In the genomic region with DNA sequence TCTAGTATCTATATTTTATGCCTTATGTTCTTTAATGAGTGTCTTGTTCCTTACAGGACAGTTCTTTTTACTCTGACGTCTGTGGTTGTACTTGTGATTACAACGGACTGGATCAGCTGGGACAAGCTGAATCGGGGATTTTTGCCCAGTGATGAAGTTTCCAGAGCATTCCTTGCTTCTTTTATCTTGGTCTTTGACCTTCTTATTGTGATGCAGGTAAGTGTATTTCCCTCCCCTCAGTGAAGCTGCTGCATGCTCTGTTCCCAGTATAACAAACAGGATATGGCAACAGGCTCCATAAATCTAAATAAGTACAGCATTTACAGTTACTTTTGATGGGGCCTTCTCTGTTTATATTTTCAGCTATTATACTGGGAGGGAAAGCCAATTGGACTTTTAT, we compare ENCODE assay signal across 17 cellular contexts.
DNase-seq lines count a peak whose midpoint lies in the region; ATAC-seq and TF ChIP-seq lines count a peak whose summit lies in the region.
"Had no signal": no experiment of that assay in that cellular context is flagged by ENCODE, and none has a peak within 500 bp of the region (broad histone marks: within the 10 kb centered on the region; RNA-seq: fewer than 3 reads in every experiment).

No MANE protein-coding gene starts in this region.

- H3K9me3 ChIP-seq in HUES48 (ENCODE audit: control insufficient read depth, insufficient read depth, low read length) (no peaks in the 10 kb centered on the region), hepatocyte (ENCODE audit: low read depth) (no peaks in the 10 kb centered on the region)

- WGBS in hepatocyte (ENCODE audit: low lambda C conversion rate, missing lambda C conversion rate) = 40% methylated on average over 3 of the region's 3 CpGs

- H3K27me3 ChIP-seq in HUES48 (ENCODE audit: control insufficient read depth, insufficient read depth, low read length) = no peaks in the 10 kb centered on the region
- H3K27me3 ChIP-seq in hepatocyte = no peaks in the 10 kb centered on the region

- TF ChIP-seq CTCF in hepatocyte (IDR thresholded peaks at IDR 0.05; ENCODE audit: poor library complexity) = no peak

- H2AFZ ChIP-seq in hepatocyte = no peak overlapping the region
- H2AFZ ChIP-seq: GM23248 had no signal

- H3K27ac ChIP-seq in HUES48 (ENCODE audit: low read depth, low read length) (peak overlapping the region; percentile 6), hepatocyte (peak overlapping the region; percentile 60)
- H3K27ac ChIP-seq: GM23248, HL-60 had no signal

- H3K4me2 ChIP-seq in hepatocyte = peak overlapping the region; percentile 40

- no peak overlapping the region for H3K4me3 ChIP-seq in HUES48 (ENCODE audit: low read depth, low read length)
- H3K4me3 ChIP-seq in hepatocyte = no peak overlapping the region
- H3K4me3 ChIP-seq: GM12878, GM23248 had no signal

- H3K9me2 ChIP-seq in hepatocyte (replicated peaks; ENCODE audit: insufficient read depth) = no peaks in the 10 kb centered on the region

- H3K4me1 ChIP-seq in HUES48 (ENCODE audit: control insufficient read depth, insufficient read depth, low read length) = peaks cover 11% of the 10 kb centered on the region
- peaks cover 19% of the 10 kb centered on the region for H3K4me1 ChIP-seq in hepatocyte (ENCODE audit: insufficient read depth)

- DNase-seq in hepatocyte (ENCODE audit: low spot score) (no peak), iPS-NIHi11 (ENCODE audit: low spot score) (peak; percentile 33), SIG-M5 treated with dmso at 0.1 percent for 504 hours (lab: John Stamatoyannopoulos, UW; ENCODE audit: unreplicated experiment) (no peak), NCI-H1092 treated with DMSO at 0.1 percent for 48 hours (lab: John Stamatoyannopoulos, UW) (no peak), left colon (no peak)
- DNase-seq: C1 segment of cervical spinal cord; Calu3; CD4-positive, alpha-beta T cell; DMS 273 treated with DMSO at 0.1 percent for 48 hours; GM23248; HCEC 1CT; HFFc6; IMR-90 had no signal

- ATAC-seq in GM21737 (IDR thresholded peaks at IDR 0.05; ENCODE audit: unreplicated experiment) (no peak), left colon (no peak)
- ATAC-seq: GM12878 had no signal

- H3K79me2 ChIP-seq in hepatocyte = no peaks in the 10 kb centered on the region

- intact Hi-C loops in left colon (cut with DNase I, micrococcal nuclease) = no loop called here

- no peaks in the 10 kb centered on the region for H4K20me1 ChIP-seq in hepatocyte (ENCODE audit: insufficient read depth, poor library complexity, severe bottlenecking)

- no peak overlapping the region for H3K9ac ChIP-seq in HUES48 (ENCODE audit: low read depth, low read length)
- H3K9ac ChIP-seq: GM23248 had no signal

- no peaks in the 10 kb centered on the region for H3K36me3 ChIP-seq in HUES48 (ENCODE audit: control insufficient read depth, insufficient read depth, low read length)
- no peaks in the 10 kb centered on the region for H3K36me3 ChIP-seq in hepatocyte (replicated peaks; ENCODE audit: insufficient read depth, low read depth)
